ENCODE assay signal across 8 cellular contexts in genomic region chr13:73058741-73059459, GRCh38. TPM values are rescaled to one million over a fixed set of nuclear protein-coding genes. Genes with fewer than 3 reads are reported as not detected.
DNase-seq lines count a peak whose midpoint lies in the region; FAIRE-seq and TF ChIP-seq lines count a peak whose summit lies in the region.

Gene KLF5 (plus strand): TSS chr13:73059005. CDS start chr13:73059328, 323 bp downstream.

- H3K4me3 ChIP-seq in LNCaP clone FGC (ENCODE audit: low read depth, low read length) (peak within 1 kb of the TSS; percentile 50), neuronal stem cell (ENCODE audit: low read length in 2 of 2) (peak within 1 kb of the TSS; percentile 60 to 87), subcutaneous abdominal adipose tissue (ENCODE audit: low read depth in 1 of 5, low read length in 5 of 5) (peak within 1 kb of the TSS; percentile 74 to 90 (median 85))

- H4K8ac ChIP-seq in neuronal stem cell (ENCODE audit: low read depth, low read length), result no peak within 1 kb of the TSS

- no peak within 1 kb of the TSS for H3K4ac ChIP-seq in neuronal stem cell (ENCODE audit: low read length)

- H3K4me1 ChIP-seq in ES-I3 (ENCODE audit: insufficient read depth, low read length), result peaks cover 41% of the 10 kb centered on the region
- peaks cover 5% of the 10 kb centered on the region in 2 donors for H3K4me1 ChIP-seq in neuronal stem cell (ENCODE audit: control insufficient read depth in 2 of 2, insufficient read depth in 1 of 2, low read depth in 1 of 2, low read length in 2 of 2)
- H3K4me1 ChIP-seq in subcutaneous abdominal adipose tissue (ENCODE audit: control insufficient read depth in 5 of 5, insufficient read depth in 5 of 5, low read length in 5 of 5), result peaks cover 0 to 25% (median 22%) of the 10 kb centered on the region in 5 donors

- H2AK5ac ChIP-seq in neuronal stem cell (ENCODE audit: low read depth, low read length), result no peak within 1 kb of the TSS

- no peak within 1 kb of the TSS for H2BK120ac ChIP-seq in neuronal stem cell (ENCODE audit: low read depth, low read length)

- peaks cover 5% of the 10 kb centered on the region for H3K36me3 ChIP-seq in ES-I3 (ENCODE audit: insufficient read depth, low read length)
- H3K36me3 ChIP-seq in neuronal stem cell (replicated peaks in 1 of 2; ENCODE audit: control insufficient read depth in 2 of 2, insufficient read depth in 2 of 2, low read length in 2 of 2), result no peaks in the 10 kb centered on the region
- no peaks in the 10 kb centered on the region for H3K36me3 ChIP-seq in subcutaneous abdominal adipose tissue (ENCODE audit: control insufficient read depth in 5 of 5, insufficient read depth in 5 of 5, low read length in 5 of 5)

- peak within 1 kb of the TSS; percentile 97 for H2AFZ ChIP-seq in neuronal stem cell (ENCODE audit: low read length)

- H3K79me1 ChIP-seq in neuronal stem cell (ENCODE audit: low read depth, low read length), result no peaks in the 10 kb centered on the region

- peak; percentile 86 for FAIRE-seq in H54 (lab: Jason Lieb, UNC)

- no peak within 1 kb of the TSS for H3K23ac ChIP-seq in neuronal stem cell (ENCODE audit: low read depth, low read length, poor library complexity)

- H3K27me3 ChIP-seq in neuronal stem cell (ENCODE audit: control insufficient read depth in 3 of 3, insufficient read depth in 3 of 3, low read depth in 1 of 3, low read length in 3 of 3) (peaks cover 0 to 43% (median 30%) of the 10 kb centered on the region in 3 experiments), subcutaneous abdominal adipose tissue (ENCODE audit: control insufficient read depth in 5 of 5, insufficient read depth in 4 of 5, low read length in 5 of 5) (peaks cover 0 to 6% (median 0%) of the 10 kb centered on the region in 5 donors)

- H3K18ac ChIP-seq in neuronal stem cell (ENCODE audit: low read length), result peak within 1 kb of the TSS; percentile 78

- peak within 1 kb of the TSS; percentile 18 for H2BK15ac ChIP-seq in neuronal stem cell (ENCODE audit: low read length)

- TF ChIP-seq POLR2A in H54 (IDR thresholded peaks at IDR 0.05; ENCODE audit: low read depth, low read length), result peak; percentile 82

- H3K27ac ChIP-seq in neuronal stem cell (replicated peaks; ENCODE audit: low read length) (no peak within 1 kb of the TSS), subcutaneous abdominal adipose tissue (ENCODE audit: low read depth, low read length) (peak within 1 kb of the TSS; percentile 54)

- no peak within 1 kb of the TSS for H2BK12ac ChIP-seq in neuronal stem cell (ENCODE audit: low read length)

- H3K9ac ChIP-seq in ES-I3 (ENCODE audit: low read depth, low read length) (peak within 1 kb of the TSS; percentile 86), neuronal stem cell (ENCODE audit: low read depth, low read length, poor library complexity) (peak within 1 kb of the TSS; percentile 79), subcutaneous abdominal adipose tissue (ENCODE audit: low read length in 5 of 5) (peak within 1 kb of the TSS; percentile 33 to 66 (median 51))

- no CpG with 5 or more reads among the region's 93 CpGs for WGBS in neuronal stem cell (ENCODE audit: extremely low coverage in 2 of 2, insufficient read length in 2 of 2, insufficient replicate concordance in 1 of 2), 2 donors

- DNase-seq in H54 (ENCODE audit: insufficient read length, low spot score), result peak; percentile 94
- peak; percentile 47 for DNase-seq in LNCaP clone FGC (ENCODE audit: low read depth)
- peak; percentile 80 for DNase-seq in SHP77 treated with DMSO at 0.1 percent for 48 hours (lab: John Stamatoyannopoulos, UW)
- DNase-seq in activated gamma-delta T cell treated with Interleukin-2 at 50 U/mL for 16 hours, result peak; percentile 92
- DNase-seq in foreskin melanocyte, result peak; percentile 89
- DNase-seq in neuronal stem cell (ENCODE audit: low spot score), result peak; percentile 94

- H4K91ac ChIP-seq in neuronal stem cell (ENCODE audit: low read depth, low read length, poor library complexity), result no peak within 1 kb of the TSS

- H3K4me2 ChIP-seq in neuronal stem cell (ENCODE audit: insufficient read depth, low read length, poor library complexity, severe bottlenecking), result peak within 1 kb of the TSS; percentile 94

- TF ChIP-seq CTCF in LNCaP clone FGC (IDR thresholded peaks at IDR 0.05; ENCODE audit: control insufficient read depth, extremely low read depth, insufficient read depth), result 0 out of 2 replicates have a peak, but pooled peaks have one; percentile 7

- no peak within 1 kb of the TSS for H2BK5ac ChIP-seq in neuronal stem cell (ENCODE audit: low read length)

- H3K9me3 ChIP-seq in ES-I3 (ENCODE audit: control insufficient read depth, insufficient read depth, low read length), result no peaks in the 10 kb centered on the region
- H3K9me3 ChIP-seq in neuronal stem cell (replicated peaks in 1 of 2; ENCODE audit: control insufficient read depth in 2 of 2, insufficient read depth in 1 of 2, low read depth in 1 of 2, low read length in 2 of 2), result no peaks in the 10 kb centered on the region
- no peaks in the 10 kb centered on the region for H3K9me3 ChIP-seq in subcutaneous abdominal adipose tissue (ENCODE audit: control insufficient read depth in 5 of 5, low read length in 5 of 5)

- no peak within 1 kb of the TSS for H3K14ac ChIP-seq in neuronal stem cell (ENCODE audit: low read length)

RNA-seq across cellular contexts. Expression of gene KLF5, which starts in this region (rescaled TPM):
- 1.1 TPM for polyA plus RNA-seq in neuronal stem cell (2013, experiment 1 of 2)
- 1.3 TPM for polyA plus RNA-seq in neuronal stem cell (2013, experiment 2 of 2)
